ENCODE assay signal across 11 cellular contexts in the genomic region with DNA sequence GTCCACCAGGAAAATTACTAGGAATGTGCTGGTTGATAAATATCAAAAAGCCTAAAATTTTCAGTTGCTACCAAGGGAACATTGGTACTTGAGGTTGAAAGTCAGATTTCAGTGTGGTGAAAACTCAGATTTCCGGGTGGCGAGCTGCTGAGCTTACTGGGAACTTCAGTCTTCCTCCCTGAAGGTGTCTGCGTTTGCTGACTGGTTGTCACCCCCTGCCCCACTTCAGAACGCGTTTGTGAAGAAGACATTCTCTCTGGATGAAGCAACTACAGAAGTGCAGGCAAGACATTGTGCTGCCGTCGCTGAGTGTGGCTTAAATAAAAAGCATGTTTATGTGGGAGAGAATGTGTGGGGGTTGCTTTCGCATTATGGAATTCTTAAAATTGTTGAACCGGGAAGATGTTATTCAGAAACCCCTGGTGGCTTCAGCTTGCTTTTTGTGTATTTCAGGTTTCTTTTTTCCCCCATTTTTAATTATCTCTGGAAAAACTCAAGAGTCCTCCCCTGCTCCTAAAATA.
"Had no signal": no experiment of that assay in that cellular context is flagged by ENCODE, and none has a peak within 500 bp of the region (broad histone marks: within the 10 kb centered on the region; RNA-seq: fewer than 3 reads in every experiment).

No MANE protein-coding gene starts in this region.

- H3K4me3 ChIP-seq: SK-N-MC, tibial artery had no signal

- H3K27me3 ChIP-seq: tibial artery had no signal

- H3K9me3 ChIP-seq: tibial artery had no signal

- H3K27ac Mint-ChIP-seq: natural killer cell treated with Interleukin-12 subunit alpha and Interleukin-12 subunit beta and Interleukin-15 and Interleukin-18, amount 100 ng/mL, for 72 hours; stimulated activated effector memory CD8-positive, alpha-beta T cell treated with anti-CD3 and anti-CD28 coated beads, Interleukin-12 subunit alpha, Interleukin-12 subunit beta, amount 100 ng/mL, for 72 hours; T-cell had no signal

- ATAC-seq: activated CD4-positive, CD25-positive, alpha-beta regulatory T cell treated with anti-CD3 and anti-CD28 coated beads, Interleukin-2, amount 50 U/mL, for 24 hours; left ventricle myocardium superior; natural killer cell treated with Interleukin-12 subunit alpha and Interleukin-12 subunit beta and Interleukin-15 and Interleukin-18, amount 100 ng/mL, for 72 hours; stimulated activated effector memory CD8-positive, alpha-beta T cell treated with anti-CD3 and anti-CD28 coated beads, Interleukin-12 subunit alpha, Interleukin-12 subunit beta, amount 100 ng/mL, for 72 hours; T-cell had no signal

- H3K9me3 Mint-ChIP-seq: natural killer cell treated with Interleukin-12 subunit alpha and Interleukin-12 subunit beta and Interleukin-15 and Interleukin-18, amount 100 ng/mL, for 72 hours; stimulated activated effector memory CD8-positive, alpha-beta T cell treated with anti-CD3 and anti-CD28 coated beads, Interleukin-12 subunit alpha, Interleukin-12 subunit beta, amount 100 ng/mL, for 72 hours; T-cell had no signal

- DNase-seq: activated naive CD4-positive, alpha-beta T cell treated with Interleukin-2 at 50 U/mL for 16 hours; hippocampal formation; kidney; left ventricle myocardium superior; T-cell; T-helper 9 cell; tibial artery had no signal

- H3K36me3 ChIP-seq: tibial artery had no signal

- H3K4me3 Mint-ChIP-seq: natural killer cell treated with Interleukin-12 subunit alpha and Interleukin-12 subunit beta and Interleukin-15 and Interleukin-18, amount 100 ng/mL, for 72 hours; stimulated activated effector memory CD8-positive, alpha-beta T cell treated with anti-CD3 and anti-CD28 coated beads, Interleukin-12 subunit alpha, Interleukin-12 subunit beta, amount 100 ng/mL, for 72 hours; T-cell had no signal

- H3K36me3 Mint-ChIP-seq: natural killer cell treated with Interleukin-12 subunit alpha and Interleukin-12 subunit beta and Interleukin-15 and Interleukin-18, amount 100 ng/mL, for 72 hours; stimulated activated effector memory CD8-positive, alpha-beta T cell treated with anti-CD3 and anti-CD28 coated beads, Interleukin-12 subunit alpha, Interleukin-12 subunit beta, amount 100 ng/mL, for 72 hours; T-cell had no signal

- H3K27ac ChIP-seq: SK-N-MC, tibial artery had no signal
